In the genomic region with DNA sequence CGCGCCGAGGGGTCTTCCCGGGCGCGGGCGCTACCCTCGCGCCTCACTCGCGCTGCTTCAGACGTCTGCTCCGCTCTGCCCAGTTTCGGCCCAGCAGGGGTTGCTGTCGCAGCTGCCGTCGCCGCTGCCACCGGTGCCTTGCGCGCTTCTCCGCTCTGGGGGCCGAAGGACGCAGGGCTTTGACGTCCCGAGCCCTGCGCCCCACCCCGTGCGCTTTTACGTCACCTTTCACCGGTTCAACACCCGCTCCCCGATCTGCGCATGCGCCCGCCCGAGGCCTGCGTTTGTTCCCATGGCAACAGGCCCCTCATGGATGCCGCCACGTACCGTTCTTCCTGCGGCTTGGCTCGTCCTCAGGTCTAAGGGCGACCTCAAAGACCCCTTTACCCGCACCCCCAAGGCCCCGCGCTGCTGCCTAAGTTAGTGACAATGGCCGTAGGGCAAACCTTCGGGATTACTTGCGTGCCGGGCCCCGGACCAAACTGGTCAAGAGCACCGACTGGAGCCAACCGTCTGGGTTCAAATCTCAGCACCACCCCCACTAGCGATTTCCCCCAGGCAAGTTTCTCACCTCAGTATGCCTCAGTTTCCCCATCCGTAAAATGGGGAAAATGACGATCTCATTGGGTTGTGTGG, we compare ENCODE assay signal across 1 cellular context.
A peak's percentile ranks its signal among the peaks of the same experiment; 100 is the strongest.
TF ChIP-seq lines count a peak whose summit lies in the region.

No MANE protein-coding gene starts in this region.

TF ChIP-seq in HepG2, 621 proteins besides CTCF, POLR2A, EP300 and RAD21 (continued from another document and continues in another):
- TF ChIP-seq, protein P1, sequence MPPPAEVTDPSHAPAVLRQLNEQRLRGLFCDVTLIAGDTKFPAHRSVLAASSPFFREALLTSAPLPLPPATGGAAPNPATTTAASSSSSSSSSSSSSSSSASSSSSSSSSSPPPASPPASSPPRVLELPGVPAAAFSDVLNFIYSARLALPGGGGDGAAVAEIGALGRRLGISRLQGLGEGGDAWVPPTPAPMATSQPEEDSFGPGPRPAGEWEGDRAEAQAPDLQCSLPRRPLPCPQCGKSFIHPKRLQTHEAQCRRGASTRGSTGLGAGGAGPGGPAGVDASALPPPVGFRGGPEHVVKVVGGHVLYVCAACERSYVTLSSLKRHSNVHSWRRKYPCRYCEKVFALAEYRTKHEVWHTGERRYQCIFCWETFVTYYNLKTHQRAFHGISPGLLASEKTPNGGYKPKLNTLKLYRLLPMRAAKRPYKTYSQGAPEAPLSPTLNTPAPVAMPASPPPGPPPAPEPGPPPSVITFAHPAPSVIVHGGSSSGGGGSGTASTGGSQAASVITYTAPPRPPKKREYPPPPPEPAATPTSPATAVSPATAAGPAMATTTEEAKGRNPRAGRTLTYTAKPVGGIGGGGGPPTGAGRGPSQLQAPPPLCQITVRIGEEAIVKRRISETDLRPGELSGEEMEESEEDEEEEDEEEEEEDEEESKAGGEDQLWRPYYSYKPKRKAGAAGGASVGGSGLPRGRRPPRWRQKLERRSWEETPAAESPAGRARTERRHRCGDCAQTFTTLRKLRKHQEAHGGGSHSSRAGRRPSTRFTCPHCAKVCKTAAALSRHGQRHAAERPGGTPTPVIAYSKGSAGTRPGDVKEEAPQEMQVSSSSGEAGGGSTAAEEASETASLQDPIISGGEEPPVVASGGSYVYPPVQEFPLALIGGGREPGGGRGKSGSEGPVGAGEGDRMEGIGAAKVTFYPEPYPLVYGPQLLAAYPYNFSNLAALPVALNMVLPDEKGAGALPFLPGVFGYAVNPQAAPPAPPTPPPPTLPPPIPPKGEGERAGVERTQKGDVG (CRISPR knock-in tag; IDR thresholded peaks at IDR 0.05; ENCODE audit: borderline replicate concordance), result no peak
- TF ChIP-seq, protein P2, sequence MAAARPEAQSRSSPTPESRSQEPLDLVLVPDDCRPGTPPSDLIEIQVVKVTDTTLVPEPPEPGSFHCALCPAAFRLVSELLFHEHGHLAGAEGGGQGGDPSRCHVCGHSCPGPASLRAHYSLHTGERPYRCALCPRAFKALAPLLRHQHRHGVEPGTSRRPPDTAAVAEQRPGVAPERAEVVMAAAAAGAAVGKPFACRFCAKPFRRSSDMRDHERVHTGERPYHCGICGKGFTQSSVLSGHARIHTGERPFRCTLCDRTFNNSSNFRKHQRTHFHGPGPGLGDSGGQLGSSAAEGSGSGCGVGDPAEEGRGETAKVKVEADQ (CRISPR knock-in tag; IDR thresholded peaks at IDR 0.05; ENCODE audit: borderline replicate concordance), result no peak
- TF ChIP-seq MED1 (CRISPR knock-in tag; IDR thresholded peaks at IDR 0.05) (peak; percentile 64), NR1H2 (CRISPR knock-in tag; IDR thresholded peaks at IDR 0.05; ENCODE audit: borderline replicate concordance, low read depth) (no peak), ZNF484 (CRISPR knock-in tag; IDR thresholded peaks at IDR 0.05; ENCODE audit: borderline replicate concordance, low read depth) (no peak), ZFP82 (CRISPR knock-in tag; IDR thresholded peaks at IDR 0.05; ENCODE audit: borderline replicate concordance) (no peak; the same call in 1 of the 2 replicates), ZNF367 (CRISPR knock-in tag; IDR thresholded peaks at IDR 0.05; ENCODE audit: borderline replicate concordance) (no peak), ZNF441 (CRISPR knock-in tag; IDR thresholded peaks at IDR 0.05; ENCODE audit: borderline replicate concordance) (no peak), RFX1 (IDR thresholded peaks at IDR 0.05) (peak; percentile 99), GLI4 (CRISPR knock-in tag; IDR thresholded peaks at IDR 0.05; ENCODE audit: borderline replicate concordance) (no peak), HNRNPH1 (optimal IDR thresholded peaks at IDR 0.05; ENCODE audit: low read depth, low read length) (no peak), ZNF431 (CRISPR knock-in tag; IDR thresholded peaks at IDR 0.05; ENCODE audit: borderline replicate concordance, low read depth) (no peak), CHD4 (IDR thresholded peaks at IDR 0.05; ENCODE audit: borderline replicate concordance, low read length) (0 out of 2 replicates have a peak, but pooled peaks have one; percentile 5), PHF21A (CRISPR knock-in tag; IDR thresholded peaks at IDR 0.05) (no peak), ZBTB42 (CRISPR knock-in tag; IDR thresholded peaks at IDR 0.05) (no peak), NONO (IDR thresholded peaks at IDR 0.05) (no peak), NONO (CRISPR knock-in tag; conservative IDR thresholded peaks at IDR 0.05) (peak; percentile 41), SRSF1 (optimal IDR thresholded peaks at IDR 0.05; ENCODE audit: low read depth, low read length) (peak; percentile 70), ZNF546 (CRISPR knock-in tag; conservative IDR thresholded peaks at IDR 0.05) (peak; percentile 92), ATF7 (IDR thresholded peaks at IDR 0.05) (no peak), ATF7 (CRISPR knock-in tag; IDR thresholded peaks at IDR 0.05) (peak; percentile 84; the same call in 1 of the 2 replicates), SIN3A (IDR thresholded peaks at IDR 0.05; ENCODE audit: borderline replicate concordance, low read depth, low read length) (no peak; the same call in 1 of the 2 replicates), NFYC (CRISPR knock-in tag; IDR thresholded peaks at IDR 0.05) (peak; percentile 76), ISX (CRISPR knock-in tag; conservative IDR thresholded peaks at IDR 0.05) (0 out of 2 replicates have a peak, but pooled peaks have one; percentile 18), FOXK2 (IDR thresholded peaks at IDR 0.05) (no peak), XRCC5 (optimal IDR thresholded peaks at IDR 0.05; ENCODE audit: low read length) (peak; percentile 79), ZNF224 (CRISPR knock-in tag; IDR thresholded peaks at IDR 0.05) (0 out of 2 replicates have a peak, but pooled peaks have one; percentile 15), MXD4 (CRISPR knock-in tag; IDR thresholded peaks at IDR 0.05) (peak; percentile 87), ZNF446 (CRISPR knock-in tag; IDR thresholded peaks at IDR 0.05) (no peak), ZNF780A (CRISPR knock-in tag; IDR thresholded peaks at IDR 0.05) (no peak), HIVEP1 (CRISPR knock-in tag; IDR thresholded peaks at IDR 0.05) (no peak), THAP11 (CRISPR knock-in tag; IDR thresholded peaks at IDR 0.05) (peak; percentile 85), HMG20B (CRISPR knock-in tag; conservative IDR thresholded peaks at IDR 0.05) (no peak), FOXK1 (CRISPR knock-in tag; IDR thresholded peaks at IDR 0.05; ENCODE audit: borderline replicate concordance, low read depth) (peak; percentile 9; the same call in 1 of the 2 replicates), SRY (CRISPR knock-in tag; IDR thresholded peaks at IDR 0.05) (no peak; the same call in 1 of the 2 replicates), NR3C1 (CRISPR knock-in tag; IDR thresholded peaks at IDR 0.05) (no peak), MIER2 (CRISPR knock-in tag; IDR thresholded peaks at IDR 0.05) (no peak)
- TF ChIP-seq, protein P3, sequence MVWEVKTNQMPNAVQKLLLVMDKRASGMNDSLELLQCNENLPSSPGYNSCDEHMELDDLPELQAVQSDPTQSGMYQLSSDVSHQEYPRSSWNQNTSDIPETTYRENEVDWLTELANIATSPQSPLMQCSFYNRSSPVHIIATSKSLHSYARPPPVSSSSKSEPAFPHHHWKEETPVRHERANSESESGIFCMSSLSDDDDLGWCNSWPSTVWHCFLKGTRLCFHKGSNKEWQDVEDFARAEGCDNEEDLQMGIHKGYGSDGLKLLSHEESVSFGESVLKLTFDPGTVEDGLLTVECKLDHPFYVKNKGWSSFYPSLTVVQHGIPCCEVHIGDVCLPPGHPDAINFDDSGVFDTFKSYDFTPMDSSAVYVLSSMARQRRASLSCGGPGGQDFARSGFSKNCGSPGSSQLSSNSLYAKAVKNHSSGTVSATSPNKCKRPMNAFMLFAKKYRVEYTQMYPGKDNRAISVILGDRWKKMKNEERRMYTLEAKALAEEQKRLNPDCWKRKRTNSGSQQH (CRISPR knock-in tag; IDR thresholded peaks at IDR 0.05; ENCODE audit: low read depth), result peak; percentile 57; the same call in 1 of the 2 replicates
- TF ChIP-seq, protein P4, sequence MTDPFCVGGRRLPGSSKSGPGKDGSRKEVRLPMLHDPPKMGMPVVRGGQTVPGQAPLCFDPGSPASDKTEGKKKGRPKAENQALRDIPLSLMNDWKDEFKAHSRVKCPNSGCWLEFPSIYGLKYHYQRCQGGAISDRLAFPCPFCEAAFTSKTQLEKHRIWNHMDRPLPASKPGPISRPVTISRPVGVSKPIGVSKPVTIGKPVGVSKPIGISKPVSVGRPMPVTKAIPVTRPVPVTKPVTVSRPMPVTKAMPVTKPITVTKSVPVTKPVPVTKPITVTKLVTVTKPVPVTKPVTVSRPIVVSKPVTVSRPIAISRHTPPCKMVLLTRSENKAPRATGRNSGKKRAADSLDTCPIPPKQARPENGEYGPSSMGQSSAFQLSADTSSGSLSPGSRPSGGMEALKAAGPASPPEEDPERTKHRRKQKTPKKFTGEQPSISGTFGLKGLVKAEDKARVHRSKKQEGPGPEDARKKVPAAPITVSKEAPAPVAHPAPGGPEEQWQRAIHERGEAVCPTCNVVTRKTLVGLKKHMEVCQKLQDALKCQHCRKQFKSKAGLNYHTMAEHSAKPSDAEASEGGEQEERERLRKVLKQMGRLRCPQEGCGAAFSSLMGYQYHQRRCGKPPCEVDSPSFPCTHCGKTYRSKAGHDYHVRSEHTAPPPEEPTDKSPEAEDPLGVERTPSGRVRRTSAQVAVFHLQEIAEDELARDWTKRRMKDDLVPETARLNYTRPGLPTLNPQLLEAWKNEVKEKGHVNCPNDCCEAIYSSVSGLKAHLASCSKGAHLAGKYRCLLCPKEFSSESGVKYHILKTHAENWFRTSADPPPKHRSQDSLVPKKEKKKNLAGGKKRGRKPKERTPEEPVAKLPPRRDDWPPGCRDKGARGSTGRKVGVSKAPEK (CRISPR knock-in tag; IDR thresholded peaks at IDR 0.05; ENCODE audit: borderline replicate concordance), result no peak
- TF ChIP-seq, protein P5, sequence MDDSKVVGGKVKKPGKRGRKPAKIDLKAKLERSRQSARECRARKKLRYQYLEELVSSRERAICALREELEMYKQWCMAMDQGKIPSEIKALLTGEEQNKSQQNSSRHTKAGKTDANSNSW (CRISPR knock-in tag; IDR thresholded peaks at IDR 0.05; ENCODE audit: borderline replicate concordance), result no peak
- TF ChIP-seq, protein P6, sequence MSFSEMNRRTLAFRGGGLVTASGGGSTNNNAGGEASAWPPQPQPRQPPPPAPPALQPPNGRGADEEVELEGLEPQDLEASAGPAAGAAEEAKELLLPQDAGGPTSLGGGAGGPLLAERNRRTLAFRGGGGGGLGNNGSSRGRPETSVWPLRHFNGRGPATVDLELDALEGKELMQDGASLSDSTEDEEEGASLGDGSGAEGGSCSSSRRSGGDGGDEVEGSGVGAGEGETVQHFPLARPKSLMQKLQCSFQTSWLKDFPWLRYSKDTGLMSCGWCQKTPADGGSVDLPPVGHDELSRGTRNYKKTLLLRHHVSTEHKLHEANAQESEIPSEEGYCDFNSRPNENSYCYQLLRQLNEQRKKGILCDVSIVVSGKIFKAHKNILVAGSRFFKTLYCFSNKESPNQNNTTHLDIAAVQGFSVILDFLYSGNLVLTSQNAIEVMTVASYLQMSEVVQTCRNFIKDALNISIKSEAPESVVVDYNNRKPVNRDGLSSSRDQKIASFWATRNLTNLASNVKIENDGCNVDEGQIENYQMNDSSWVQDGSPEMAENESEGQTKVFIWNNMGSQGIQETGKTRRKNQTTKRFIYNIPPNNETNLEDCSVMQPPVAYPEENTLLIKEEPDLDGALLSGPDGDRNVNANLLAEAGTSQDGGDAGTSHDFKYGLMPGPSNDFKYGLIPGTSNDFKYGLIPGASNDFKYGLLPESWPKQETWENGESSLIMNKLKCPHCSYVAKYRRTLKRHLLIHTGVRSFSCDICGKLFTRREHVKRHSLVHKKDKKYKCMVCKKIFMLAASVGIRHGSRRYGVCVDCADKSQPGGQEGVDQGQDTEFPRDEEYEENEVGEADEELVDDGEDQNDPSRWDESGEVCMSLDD (CRISPR knock-in tag; IDR thresholded peaks at IDR 0.05; ENCODE audit: borderline replicate concordance), result peak; percentile 74; the same call in 1 of the 2 replicates
- TF ChIP-seq, protein P7, sequence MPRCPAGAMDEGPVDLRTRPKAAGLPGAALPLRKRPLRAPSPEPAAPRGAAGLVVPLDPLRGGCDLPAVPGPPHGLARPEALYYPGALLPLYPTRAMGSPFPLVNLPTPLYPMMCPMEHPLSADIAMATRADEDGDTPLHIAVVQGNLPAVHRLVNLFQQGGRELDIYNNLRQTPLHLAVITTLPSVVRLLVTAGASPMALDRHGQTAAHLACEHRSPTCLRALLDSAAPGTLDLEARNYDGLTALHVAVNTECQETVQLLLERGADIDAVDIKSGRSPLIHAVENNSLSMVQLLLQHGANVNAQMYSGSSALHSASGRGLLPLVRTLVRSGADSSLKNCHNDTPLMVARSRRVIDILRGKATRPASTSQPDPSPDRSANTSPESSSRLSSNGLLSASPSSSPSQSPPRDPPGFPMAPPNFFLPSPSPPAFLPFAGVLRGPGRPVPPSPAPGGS (CRISPR knock-in tag; IDR thresholded peaks at IDR 0.05), result 0 out of 2 replicates have a peak, but pooled peaks have one; percentile 18
- TF ChIP-seq, protein P8, sequence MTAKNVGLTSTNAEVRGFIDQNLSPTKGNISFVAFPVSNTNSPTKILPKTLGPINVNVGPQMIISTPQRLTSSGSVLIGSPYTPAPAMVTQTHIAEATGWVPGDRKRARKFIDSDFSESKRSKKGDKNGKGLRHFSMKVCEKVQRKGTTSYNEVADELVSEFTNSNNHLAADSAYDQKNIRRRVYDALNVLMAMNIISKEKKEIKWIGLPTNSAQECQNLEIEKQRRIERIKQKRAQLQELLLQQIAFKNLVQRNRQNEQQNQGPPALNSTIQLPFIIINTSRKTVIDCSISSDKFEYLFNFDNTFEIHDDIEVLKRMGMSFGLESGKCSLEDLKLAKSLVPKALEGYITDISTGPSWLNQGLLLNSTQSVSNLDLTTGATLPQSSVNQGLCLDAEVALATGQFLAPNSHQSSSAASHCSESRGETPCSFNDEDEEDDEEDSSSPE (CRISPR knock-in tag; IDR thresholded peaks at IDR 0.05), result no peak; the same call in none of the 2 replicates
- TF ChIP-seq, protein P9, sequence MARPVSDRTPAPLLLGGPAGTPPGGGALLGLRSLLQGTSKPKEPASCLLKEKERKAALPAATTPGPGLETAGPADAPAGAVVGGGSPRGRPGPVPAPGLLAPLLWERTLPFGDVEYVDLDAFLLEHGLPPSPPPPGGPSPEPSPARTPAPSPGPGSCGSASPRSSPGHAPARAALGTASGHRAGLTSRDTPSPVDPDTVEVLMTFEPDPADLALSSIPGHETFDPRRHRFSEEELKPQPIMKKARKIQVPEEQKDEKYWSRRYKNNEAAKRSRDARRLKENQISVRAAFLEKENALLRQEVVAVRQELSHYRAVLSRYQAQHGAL (CRISPR knock-in tag; IDR thresholded peaks at IDR 0.05; ENCODE audit: not compliant biosample characterization), result peak; percentile 63
- TF ChIP-seq, protein P10, sequence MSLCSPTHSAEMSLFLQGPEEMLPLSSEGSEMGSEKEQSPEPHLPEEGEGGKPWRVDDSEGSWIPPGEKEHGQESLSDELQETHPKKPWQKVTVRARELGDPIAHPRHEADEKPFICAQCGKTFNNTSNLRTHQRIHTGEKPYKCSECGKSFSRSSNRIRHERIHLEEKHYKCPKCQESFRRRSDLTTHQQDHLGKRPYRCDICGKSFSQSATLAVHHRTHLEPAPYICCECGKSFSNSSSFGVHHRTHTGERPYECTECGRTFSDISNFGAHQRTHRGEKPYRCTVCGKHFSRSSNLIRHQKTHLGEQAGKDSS (CRISPR knock-in tag; IDR thresholded peaks at IDR 0.05; ENCODE audit: borderline replicate concordance, low read depth), result no peak
